8 cellular contexts compared by ENCODE assay signal in genomic region chr3:66501483-66502266, GRCh38. TPM values are rescaled to one million over a fixed set of nuclear protein-coding genes. Genes with fewer than 3 reads are reported as not detected.
A peak's percentile ranks its signal among the peaks of the same experiment; 100 is the strongest.
DNase-seq lines count a peak whose midpoint lies in the region; ATAC-seq and TF ChIP-seq lines count a peak whose summit lies in the region.

No MANE protein-coding gene starts in this region.

- H3K36me3 ChIP-seq in ascending aorta, result no peaks in the 10 kb centered on the region
- no peaks in the 10 kb centered on the region for H3K36me3 ChIP-seq in testis (ENCODE audit: low read depth, missing control alignments)

- ATAC-seq in left lobe of liver, result no peak

- H3K36me3 Mint-ChIP-seq in activated CD4-positive, alpha-beta T cell treated with anti-CD3 and anti-CD28 coated beads, Interleukin-2, amount 10 ng/mL, durations not matched to agents 24 days and 14 days (ENCODE audit: low read depth), result peaks cover 11% of the 10 kb centered on the region

- H3K4me1 Mint-ChIP-seq in activated CD4-positive, alpha-beta T cell treated with anti-CD3 and anti-CD28 coated beads, Interleukin-2, amount 10 ng/mL, durations not matched to agents 24 days and 14 days, result peaks cover 46% of the 10 kb centered on the region

- DNase-seq in activated CD4-positive, alpha-beta T cell treated with anti-CD3 and anti-CD28 coated beads, Interleukin-2, amount 10 ng/mL, durations not matched to agents 24 days and 14 days, result no peak
- DNase-seq in activated CD4-positive, alpha-beta T cell treated with anti-CD3 and anti-CD28 coated beads for 1 hour, result no peak
- no peak for DNase-seq in ascending aorta (ENCODE audit: low spot score in 2 of 2)
- DNase-seq in left lobe of liver (ENCODE audit: low spot score), result peak; percentile 52
- no peak for DNase-seq in testis
- DNase-seq in NCI-H226, result no peak
- no peak for DNase-seq in SW 1271 (lab: John Stamatoyannopoulos, UW)
- DNase-seq in HT-29 (ENCODE audit: low spot score), result no peak

- H3K27me3 ChIP-seq in ascending aorta (no peaks in the 10 kb centered on the region), testis (no peaks in the 10 kb centered on the region)

- WGBS in testis, 2 donors, result 24 to 28% methylated on average over 20 of the region's 20 CpGs

- peak overlapping the region; percentile 77 for H3K27ac Mint-ChIP-seq in activated CD4-positive, alpha-beta T cell treated with anti-CD3 and anti-CD28 coated beads, Interleukin-2, amount 10 ng/mL, durations not matched to agents 24 days and 14 days

- H3K27me3 Mint-ChIP-seq in activated CD4-positive, alpha-beta T cell treated with anti-CD3 and anti-CD28 coated beads, Interleukin-2, amount 10 ng/mL, durations not matched to agents 24 days and 14 days, result peaks cover 22% of the 10 kb centered on the region

- H3K27ac ChIP-seq in ascending aorta, result no peak overlapping the region
- H3K27ac ChIP-seq in testis, result no peak overlapping the region

- H3K4me1 ChIP-seq in ascending aorta (peaks cover 0 to 14% of the 10 kb centered on the region in 2 donors), testis (peaks cover 10% of the 10 kb centered on the region)

- intact Hi-C loops in activated CD4-positive, alpha-beta T cell treated with anti-CD3 and anti-CD28 coated beads, Interleukin-2, amount 10 ng/mL, durations not matched to agents 24 days and 14 days (cut with micrococcal nuclease), result loop anchor here (1.0 to 10.0 kb wide), 6 partner anchors 20 to 497 kb away; partner anchors contain the start of genes KBTBD8 and SLC25A26
- intact Hi-C loops in ascending aorta (cut with DNase I) (loop anchor here (1.0 to 10.0 kb wide), 10 partner anchors 19 to 316 kb away; no protein-coding TSS in a partner anchor), testis (cut with DNase I; ENCODE audit: low total_unique reads) (no loop called here)

- peak overlapping the region; percentile 79 for H3K4me3 Mint-ChIP-seq in activated CD4-positive, alpha-beta T cell treated with anti-CD3 and anti-CD28 coated beads, Interleukin-2, amount 10 ng/mL, durations not matched to agents 24 days and 14 days

- H3K4me3 ChIP-seq in ascending aorta (peak overlapping the region; percentile 85 to 98), testis (peak overlapping the region; percentile 35 to 86)

- no peaks in the 10 kb centered on the region for H3K9me3 Mint-ChIP-seq in activated CD4-positive, alpha-beta T cell treated with anti-CD3 and anti-CD28 coated beads, Interleukin-2, amount 10 ng/mL, durations not matched to agents 24 days and 14 days

- TF ChIP-seq POLR2A in testis (IDR thresholded peaks at IDR 0.05), result no peak

- TF ChIP-seq CTCF in ascending aorta (IDR thresholded peaks at IDR 0.05) (peak in 2 of 3 experiments; percentile 4 to 24), testis (IDR thresholded peaks at IDR 0.05) (no peak)

- H3K9me3 ChIP-seq in ascending aorta, result no peaks in the 10 kb centered on the region
- H3K9me3 ChIP-seq in testis, result no peaks in the 10 kb centered on the region

RNA-seq across cellular contexts. Expression of gene LRIG1, which starts 0.9 kb away (rescaled TPM):
- 50.3 and 52.8 TPM in 2 replicates for total RNA-seq in activated CD4-positive, alpha-beta T cell treated with anti-CD3 and anti-CD28 coated beads, Interleukin-2, amount 10 ng/mL, durations not matched to agents 24 days and 14 days
- total RNA-seq in ascending aorta (62.3 TPM), left lobe of liver (18.6 TPM), testis (100 to 1,000 TPM in 1 of 2 donors, 10 to 100 TPM in 1; 77.9 to 107 TPM)
- 62.7 TPM for polyA plus RNA-seq in testis (ENCODE audit: insufficient read depth, low read depth, low replicate concordance)
- 24.0 and 25.2 TPM in 2 replicates for total RNA-seq in HT-29 (2014; rRNA removed; shearing (Covaris generic))

Comparison
In these comparisons a context has a peak if more than half of its experiments do, and no peak if none do; other contexts are left out.
1. CTCF ChIP-seq: peak in ascending aorta (2 of 3); none in testis (0 of 3).